Comparison of ENCODE assay signal across 3 cellular contexts in genomic region chr11:520428-521178, GRCh38.
TF ChIP-seq lines count a peak whose summit lies in the region.

No MANE protein-coding gene starts in this region.

TF ChIP-seq in SK-N-SH treated with all-trans-retinoic acid at 6 μM for 48 hours, 23 proteins besides CTCF, POLR2A, EP300 and RAD21:
- TF ChIP-seq, protein P1, sequence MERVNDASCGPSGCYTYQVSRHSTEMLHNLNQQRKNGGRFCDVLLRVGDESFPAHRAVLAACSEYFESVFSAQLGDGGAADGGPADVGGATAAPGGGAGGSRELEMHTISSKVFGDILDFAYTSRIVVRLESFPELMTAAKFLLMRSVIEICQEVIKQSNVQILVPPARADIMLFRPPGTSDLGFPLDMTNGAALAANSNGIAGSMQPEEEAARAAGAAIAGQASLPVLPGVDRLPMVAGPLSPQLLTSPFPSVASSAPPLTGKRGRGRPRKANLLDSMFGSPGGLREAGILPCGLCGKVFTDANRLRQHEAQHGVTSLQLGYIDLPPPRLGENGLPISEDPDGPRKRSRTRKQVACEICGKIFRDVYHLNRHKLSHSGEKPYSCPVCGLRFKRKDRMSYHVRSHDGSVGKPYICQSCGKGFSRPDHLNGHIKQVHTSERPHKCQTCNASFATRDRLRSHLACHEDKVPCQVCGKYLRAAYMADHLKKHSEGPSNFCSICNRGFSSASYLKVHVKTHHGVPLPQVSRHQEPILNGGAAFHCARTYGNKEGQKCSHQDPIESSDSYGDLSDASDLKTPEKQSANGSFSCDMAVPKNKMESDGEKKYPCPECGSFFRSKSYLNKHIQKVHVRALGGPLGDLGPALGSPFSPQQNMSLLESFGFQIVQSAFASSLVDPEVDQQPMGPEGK (CRISPR knock-in tag; IDR thresholded peaks at IDR 0.05; ENCODE audit: borderline replicate concordance): no peak
- TF ChIP-seq ISL1 (CRISPR knock-in tag; IDR thresholded peaks at IDR 0.05) (no peak), BACH2 (CRISPR knock-in tag; IDR thresholded peaks at IDR 0.05; ENCODE audit: borderline replicate concordance) (no peak), TOX (CRISPR knock-in tag; IDR thresholded peaks at IDR 0.05; ENCODE audit: borderline replicate concordance) (no peak), GLIS3 (CRISPR knock-in tag; IDR thresholded peaks at IDR 0.05) (no peak), PPARA (CRISPR knock-in tag; IDR thresholded peaks at IDR 0.05; ENCODE audit: borderline replicate concordance) (no peak)

TF ChIP-seq in SK-N-SH, 30 proteins besides CTCF, POLR2A, EP300 and RAD21:
- no peak for TF ChIP-seq FOXJ3 (CRISPR knock-in tag; IDR thresholded peaks at IDR 0.05)
- TF ChIP-seq YY1 (IDR thresholded peaks at IDR 0.05; ENCODE audit: low read depth): no peak
- no peak for TF ChIP-seq GABPA (IDR thresholded peaks at IDR 0.05; ENCODE audit: low read depth)
- TF ChIP-seq MXI1 (IDR thresholded peaks at IDR 0.05; ENCODE audit: low read depth, low read length): no peak
- no peak for TF ChIP-seq PBX3 (IDR thresholded peaks at IDR 0.05)
- TF ChIP-seq TCF12 (IDR thresholded peaks at IDR 0.05): no peak
- TF ChIP-seq IRF3 (IDR thresholded peaks at IDR 0.05; ENCODE audit: low read depth, low read length): no peak
- TF ChIP-seq, protein P2, sequence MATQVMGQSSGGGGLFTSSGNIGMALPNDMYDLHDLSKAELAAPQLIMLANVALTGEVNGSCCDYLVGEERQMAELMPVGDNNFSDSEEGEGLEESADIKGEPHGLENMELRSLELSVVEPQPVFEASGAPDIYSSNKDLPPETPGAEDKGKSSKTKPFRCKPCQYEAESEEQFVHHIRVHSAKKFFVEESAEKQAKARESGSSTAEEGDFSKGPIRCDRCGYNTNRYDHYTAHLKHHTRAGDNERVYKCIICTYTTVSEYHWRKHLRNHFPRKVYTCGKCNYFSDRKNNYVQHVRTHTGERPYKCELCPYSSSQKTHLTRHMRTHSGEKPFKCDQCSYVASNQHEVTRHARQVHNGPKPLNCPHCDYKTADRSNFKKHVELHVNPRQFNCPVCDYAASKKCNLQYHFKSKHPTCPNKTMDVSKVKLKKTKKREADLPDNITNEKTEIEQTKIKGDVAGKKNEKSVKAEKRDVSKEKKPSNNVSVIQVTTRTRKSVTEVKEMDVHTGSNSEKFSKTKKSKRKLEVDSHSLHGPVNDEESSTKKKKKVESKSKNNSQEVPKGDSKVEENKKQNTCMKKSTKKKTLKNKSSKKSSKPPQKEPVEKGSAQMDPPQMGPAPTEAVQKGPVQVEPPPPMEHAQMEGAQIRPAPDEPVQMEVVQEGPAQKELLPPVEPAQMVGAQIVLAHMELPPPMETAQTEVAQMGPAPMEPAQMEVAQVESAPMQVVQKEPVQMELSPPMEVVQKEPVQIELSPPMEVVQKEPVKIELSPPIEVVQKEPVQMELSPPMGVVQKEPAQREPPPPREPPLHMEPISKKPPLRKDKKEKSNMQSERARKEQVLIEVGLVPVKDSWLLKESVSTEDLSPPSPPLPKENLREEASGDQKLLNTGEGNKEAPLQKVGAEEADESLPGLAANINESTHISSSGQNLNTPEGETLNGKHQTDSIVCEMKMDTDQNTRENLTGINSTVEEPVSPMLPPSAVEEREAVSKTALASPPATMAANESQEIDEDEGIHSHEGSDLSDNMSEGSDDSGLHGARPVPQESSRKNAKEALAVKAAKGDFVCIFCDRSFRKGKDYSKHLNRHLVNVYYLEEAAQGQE (IDR thresholded peaks at IDR 0.05; ENCODE audit: low read depth, low read length): no peak
- no peak for TF ChIP-seq NFIC (IDR thresholded peaks at IDR 0.05; ENCODE audit: borderline replicate concordance)
- TF ChIP-seq SMC3 (IDR thresholded peaks at IDR 0.05; ENCODE audit: low read depth, low read length): no peak
- TF ChIP-seq, protein P3, sequence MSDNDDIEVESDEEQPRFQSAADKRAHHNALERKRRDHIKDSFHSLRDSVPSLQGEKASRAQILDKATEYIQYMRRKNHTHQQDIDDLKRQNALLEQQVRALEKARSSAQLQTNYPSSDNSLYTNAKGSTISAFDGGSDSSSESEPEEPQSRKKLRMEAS (IDR thresholded peaks at IDR 0.05; ENCODE audit: low read depth): no peak
- TF ChIP-seq ELF1 (IDR thresholded peaks at IDR 0.05): no peak
- TF ChIP-seq RCOR1 (IDR thresholded peaks at IDR 0.05; ENCODE audit: low read length): no peak
- no peak for TF ChIP-seq TAF1 (IDR thresholded peaks at IDR 0.05; ENCODE audit: borderline replicate concordance, low read depth, low read length)
TF ChIP-seq in SK-N-SH: peak in this region for 0.

TF ChIP-seq in GM12878, 131 proteins besides CTCF, POLR2A, EP300 and RAD21:
- TF ChIP-seq RFX5 (IDR thresholded peaks at IDR 0.05; ENCODE audit: low read depth, low read length): no peak
- TF ChIP-seq SMAD5 (IDR thresholded peaks at IDR 0.05; ENCODE audit: low read depth): no peak
- TF ChIP-seq KAT2A (conservative IDR thresholded peaks at IDR 0.05; ENCODE audit: control insufficient read depth, low read depth, low read length): no peak
- no peak for TF ChIP-seq POLR2AphosphoS2 (IDR thresholded peaks at IDR 0.05; ENCODE audit: low read depth, low read length)
- TF ChIP-seq ZNF207 (IDR thresholded peaks at IDR 0.05; ENCODE audit: borderline replicate concordance): no peak
- no peak for TF ChIP-seq MEF2B (IDR thresholded peaks at IDR 0.05; ENCODE audit: partially characterized antibody, poor library complexity, severe bottlenecking)
- no peak for TF ChIP-seq NR2F1 (conservative IDR thresholded peaks at IDR 0.05)
- TF ChIP-seq ZBED1 (IDR thresholded peaks at IDR 0.05; ENCODE audit: borderline replicate concordance): no peak
- TF ChIP-seq USF2 (IDR thresholded peaks at IDR 0.05; ENCODE audit: borderline replicate concordance, low read depth, low read length): no peak
- no peak for TF ChIP-seq MYC (IDR thresholded peaks at IDR 0.05; ENCODE audit: insufficient read depth, insufficient read length, insufficient replicate concordance, low read length, severe bottlenecking)
